ENCODE assay signal across 8 cellular contexts in genomic region chr1:87355894-87356293, GRCh38.
"Had no signal": no experiment of that assay in that cellular context is flagged by ENCODE, and none has a peak within 500 bp of the region (broad histone marks: within the 10 kb centered on the region; RNA-seq: fewer than 3 reads in every experiment).

No MANE protein-coding gene starts in this region.

- H3K27ac ChIP-seq: GM23248, HL-60 had no signal

- H3K9me3 ChIP-seq: HAP-1 had no signal

- H3K4me1 ChIP-seq: HAP-1 had no signal

- H3K4me3 ChIP-seq: GM23248, HAP-1 had no signal

- DNase-seq: GM23248, GOT3, H7, HFFc6 had no signal

- ATAC-seq: HCT116, HepG2 had no signal

- H3K36me3 ChIP-seq: HAP-1 had no signal
